ENCODE assay signal across 18 cellular contexts in genomic region chr4:83342476-83342875, GRCh38. TPM values are rescaled to one million over a fixed set of nuclear protein-coding genes. Genes with fewer than 3 reads are reported as not detected.
DNase-seq lines count a peak whose midpoint lies in the region; ATAC-seq and TF ChIP-seq lines count a peak whose summit lies in the region.
"Had no signal": no experiment of that assay in that cellular context is flagged by ENCODE, and none has a peak within 500 bp of the region (broad histone marks: within the 10 kb centered on the region; RNA-seq: fewer than 3 reads in every experiment).

No MANE protein-coding gene starts in this region.

- TF ChIP-seq CTCF in fibroblast of lung (conservative IDR thresholded peaks at IDR 0.05 in 1 of 2, IDR thresholded peaks at IDR 0.05 in 1 of 2; ENCODE audit: low read depth in 1 of 2, low read length in 2 of 2) (no peak), gastroesophageal sphincter (IDR thresholded peaks at IDR 0.05) (no peak)

- POLR2A ChIA-PET in activated CD4-positive, alpha-beta T cell treated with anti-CD3 and anti-CD28 coated beads, Interleukin-2, amount 10 ng/mL, durations not matched to agents 7 days and 5 days (lab: Charles Lee) = no interaction called here

- TF ChIP-seq POLR2A in gastroesophageal sphincter (IDR thresholded peaks at IDR 0.05) = no peak

- no peak overlapping the region for H3K9ac ChIP-seq in fibroblast of lung (ENCODE audit: insufficient read depth, low read length)

- H3K9me3 Mint-ChIP-seq in activated CD4-positive, alpha-beta T cell treated with anti-CD3 and anti-CD28 coated beads, Interleukin-2, amount 10 ng/mL, durations not matched to agents 24 days and 14 days = peaks cover 29% of the 10 kb centered on the region
- peaks cover 26% of the 10 kb centered on the region for H3K9me3 Mint-ChIP-seq in activated CD4-positive, alpha-beta T cell treated with anti-CD3 and anti-CD28 coated beads, Interleukin-2, amount 10 ng/mL, durations not matched to agents 7 days and 5 days
- H3K9me3 Mint-ChIP-seq: CD4-positive, alpha-beta T cell had no signal

- CTCF ChIA-PET in activated CD4-positive, alpha-beta T cell treated with anti-CD3 and anti-CD28 coated beads, Interleukin-2, amount 10 ng/mL, durations not matched to agents 7 days and 5 days (lab: Charles Lee) = no interaction called here

- ATAC-seq in gastroesophageal sphincter = no peak
- ATAC-seq: HepG2 had no signal

- intact Hi-C loops in activated CD4-positive, alpha-beta T cell treated with anti-CD3 and anti-CD28 coated beads, Interleukin-2, amount 10 ng/mL, durations not matched to agents 24 days and 14 days (cut with micrococcal nuclease) = loop anchor here (5.0 kb wide), 2 partner anchors 125 to 230 kb away; partner anchors contain the start of gene PLAC8

- no peak overlapping the region for H3K4me3 Mint-ChIP-seq in activated CD4-positive, alpha-beta T cell treated with anti-CD3 and anti-CD28 coated beads, Interleukin-2, amount 10 ng/mL, durations not matched to agents 24 days and 14 days
- no peak overlapping the region for H3K4me3 Mint-ChIP-seq in activated CD4-positive, alpha-beta T cell treated with anti-CD3 and anti-CD28 coated beads, Interleukin-2, amount 10 ng/mL, durations not matched to agents 7 days and 5 days
- H3K4me3 Mint-ChIP-seq: B cell; CD4-positive, alpha-beta T cell had no signal

- no peaks in the 10 kb centered on the region for H3K27me3 ChIP-seq in fibroblast of lung (ENCODE audit: control insufficient read depth, insufficient read depth, low read length)
- H3K27me3 ChIP-seq in gastroesophageal sphincter = peaks cover 14% of the 10 kb centered on the region

- H3K4me1 Mint-ChIP-seq in activated CD4-positive, alpha-beta T cell treated with anti-CD3 and anti-CD28 coated beads, Interleukin-2, amount 10 ng/mL, durations not matched to agents 24 days and 14 days = peaks cover 24% of the 10 kb centered on the region
- H3K4me1 Mint-ChIP-seq in activated CD4-positive, alpha-beta T cell treated with anti-CD3 and anti-CD28 coated beads, Interleukin-2, amount 10 ng/mL, durations not matched to agents 7 days and 5 days = peaks cover 33% of the 10 kb centered on the region
- H3K4me1 Mint-ChIP-seq: B cell had no signal

- H3K4me2 ChIP-seq in fibroblast of lung (ENCODE audit: extremely low read depth, insufficient read depth, low read length) = peak overlapping the region; percentile 25

- H3K36me3 ChIP-seq in fibroblast of lung (ENCODE audit: control insufficient read depth, insufficient read depth, low read length) (no peaks in the 10 kb centered on the region), gastroesophageal sphincter (no peaks in the 10 kb centered on the region)
- H3K36me3 ChIP-seq: HAP-1 had no signal

- WGBS in gastroesophageal sphincter (ENCODE audit: low coverage in 1 of 2), 2 donors = 57 to 60% methylated on average over 3 of the region's 3 CpGs

- TF ChIP-seq EP300 in gastroesophageal sphincter (IDR thresholded peaks at IDR 0.05) = no peak

- no peak for DNase-seq in activated CD4-positive, alpha-beta T cell treated with anti-CD3 and anti-CD28 coated beads, Interleukin-2, amount 10 ng/mL, durations not matched to agents 24 days and 14 days
- no peak for DNase-seq in activated CD4-positive, alpha-beta T cell treated with anti-CD3 and anti-CD28 coated beads, Interleukin-2, amount 10 ng/mL, durations not matched to agents 7 days and 5 days
- DNase-seq in amniotic epithelial cell (ENCODE audit: low read depth) (peak; percentile 14), fibroblast of lung (ENCODE audit: low read depth in 2 of 2) (peak in 1 of 2 donors; percentile 15), iris pigment epithelial cell (ENCODE audit: low read depth) (peak; percentile 22), NK-92 (lab: John Stamatoyannopoulos, UW; ENCODE audit: unreplicated experiment) (no peak), dedifferentiated amniotic fluid mesenchymal stem cell (ENCODE audit: extremely low spot score) (no peak)
- DNase-seq: ACHN; C1 segment of cervical spinal cord; CD4-positive, alpha-beta T cell; COR-L47; DMS153; DMS79 treated with DMSO at 0.1 percent for 48 hours; GDM1 had no signal

- H3K4me3 ChIP-seq in fibroblast of lung (replicated peaks in 1 of 4; ENCODE audit: control extremely low read depth in 1 of 4, insufficient read depth in 1 of 4, low read depth in 3 of 4, low read length in 4 of 4) = no peak overlapping the region
- H3K4me3 ChIP-seq in gastroesophageal sphincter = no peak overlapping the region
- H3K4me3 ChIP-seq: HAP-1 had no signal

- peak overlapping the region; percentile 65 for H3K27ac Mint-ChIP-seq in activated CD4-positive, alpha-beta T cell treated with anti-CD3 and anti-CD28 coated beads, Interleukin-2, amount 10 ng/mL, durations not matched to agents 24 days and 14 days
- no peak overlapping the region for H3K27ac Mint-ChIP-seq in activated CD4-positive, alpha-beta T cell treated with anti-CD3 and anti-CD28 coated beads, Interleukin-2, amount 10 ng/mL, durations not matched to agents 7 days and 5 days
- H3K27ac Mint-ChIP-seq: B cell; CD4-positive, alpha-beta T cell had no signal

- H3K27me3 Mint-ChIP-seq in activated CD4-positive, alpha-beta T cell treated with anti-CD3 and anti-CD28 coated beads, Interleukin-2, amount 10 ng/mL, durations not matched to agents 24 days and 14 days = peaks cover 16% of the 10 kb centered on the region
- peaks cover 29% of the 10 kb centered on the region for H3K27me3 Mint-ChIP-seq in activated CD4-positive, alpha-beta T cell treated with anti-CD3 and anti-CD28 coated beads, Interleukin-2, amount 10 ng/mL, durations not matched to agents 7 days and 5 days
- H3K27me3 Mint-ChIP-seq: CD4-positive, alpha-beta T cell had no signal

- H3K79me2 ChIP-seq in fibroblast of lung (ENCODE audit: control insufficient read depth, insufficient read depth, low read length) = no peaks in the 10 kb centered on the region

- no peak overlapping the region for H2AFZ ChIP-seq in fibroblast of lung (ENCODE audit: low read length)

- peaks cover 6% of the 10 kb centered on the region for H3K36me3 Mint-ChIP-seq in activated CD4-positive, alpha-beta T cell treated with anti-CD3 and anti-CD28 coated beads, Interleukin-2, amount 10 ng/mL, durations not matched to agents 24 days and 14 days (ENCODE audit: low read depth)
- H3K36me3 Mint-ChIP-seq in activated CD4-positive, alpha-beta T cell treated with anti-CD3 and anti-CD28 coated beads, Interleukin-2, amount 10 ng/mL, durations not matched to agents 7 days and 5 days (ENCODE audit: low read depth) = peaks cover 11% of the 10 kb centered on the region

- H3K27ac ChIP-seq in fibroblast of lung (ENCODE audit: insufficient read depth, low read length) (no peak overlapping the region), gastroesophageal sphincter (no peak overlapping the region)

- H3K4me1 ChIP-seq in fibroblast of lung (ENCODE audit: control insufficient read depth, extremely low read depth, insufficient read depth, low read length) = no peaks in the 10 kb centered on the region
- no peaks in the 10 kb centered on the region for H3K4me1 ChIP-seq in gastroesophageal sphincter
- H3K4me1 ChIP-seq: HAP-1 had no signal

- H3K9me3 ChIP-seq in fibroblast of lung (ENCODE audit: control insufficient read depth, insufficient read depth, low read depth, low read length) = no peaks in the 10 kb centered on the region
- peaks cover 0 to 17% (median 0%) of the 10 kb centered on the region in 3 donors for H3K9me3 ChIP-seq in gastroesophageal sphincter

- no peaks in the 10 kb centered on the region for H4K20me1 ChIP-seq in fibroblast of lung (ENCODE audit: control insufficient read depth, extremely low read depth, insufficient read depth, low read length)

RNA-seq across cellular contexts. Expression of gene HPSE, which starts 7.8 kb away (rescaled TPM):
- total RNA-seq in activated CD4-positive, alpha-beta T cell treated with anti-CD3 and anti-CD28 coated beads, Interleukin-2, amount 10 ng/mL, durations not matched to agents 24 days and 14 days = 17.7 and 19.8 TPM in 2 replicates
- 10 to 100 TPM; 24.6 to 26.1 TPM for total RNA-seq in activated CD4-positive, alpha-beta T cell treated with anti-CD3 and anti-CD28 coated beads, Interleukin-2, amount 10 ng/mL, durations not matched to agents 7 days and 5 days
- 0.17 and 0.26 TPM in 2 replicates for total RNA-seq in fibroblast of lung
- polyA plus RNA-seq in fibroblast of lung = 0.26 and 0.47 TPM in 2 replicates
- 0.14 and 0.65 TPM in 2 replicates for polyA plus RNA-seq in fibroblast of lung (2012)
- polyA minus RNA-seq in fibroblast of lung (ENCODE audit: low replicate concordance) = 0.26 TPM in 1 of 2 replicates, not detected in the other
- 1 to 10 TPM in 2 of 4 donors, under 1 TPM in 2; 0.47 to 3.3 (median 1.5) TPM for total RNA-seq in gastroesophageal sphincter
- total RNA-seq: HepG2 had no signal
- polyA plus RNA-seq: HepG2 had no signal

RNA-seq across cellular contexts. Expression of gene COQ2, which starts 57.9 kb away (rescaled TPM):
- 20.5 and 20.7 TPM in 2 replicates for total RNA-seq in activated CD4-positive, alpha-beta T cell treated with anti-CD3 and anti-CD28 coated beads, Interleukin-2, amount 10 ng/mL, durations not matched to agents 24 days and 14 days
- 10 to 100 TPM; 16.2 to 17.9 TPM for total RNA-seq in activated CD4-positive, alpha-beta T cell treated with anti-CD3 and anti-CD28 coated beads, Interleukin-2, amount 10 ng/mL, durations not matched to agents 7 days and 5 days
- total RNA-seq in fibroblast of lung (13.9 and 26.4 TPM in 2 replicates), gastroesophageal sphincter (1 to 10 TPM; 5.0 to 8.9 (median 5.5) TPM)
- polyA plus RNA-seq in fibroblast of lung = 16.7 and 23.8 TPM in 2 replicates
- polyA plus RNA-seq in fibroblast of lung (2012) = 13.5 and 17.8 TPM in 2 replicates
- polyA minus RNA-seq in fibroblast of lung (ENCODE audit: low replicate concordance) = 3.8 and 10.1 TPM in 2 replicates

Comparison
In these comparisons a context has a peak if more than half of its experiments do, and no peak if none do; other contexts are left out.
1. DNase-seq: peak in amniotic epithelial cell (single experiment) and iris pigment epithelial cell (single experiment); none in activated CD4-positive, alpha-beta T cell treated with anti-CD3 and anti-CD28 coated beads, Interleukin-2, amount 10 ng/mL, durations not matched to agents 24 days and 14 days (single experiment), activated CD4-positive, alpha-beta T cell treated with anti-CD3 and anti-CD28 coated beads, Interleukin-2, amount 10 ng/mL, durations not matched to agents 7 days and 5 days (single experiment), NK-92 (single experiment) and dedifferentiated amniotic fluid mesenchymal stem cell (single experiment).